Comparison of ENCODE assay signal across 1 cellular context in the genomic region with DNA sequence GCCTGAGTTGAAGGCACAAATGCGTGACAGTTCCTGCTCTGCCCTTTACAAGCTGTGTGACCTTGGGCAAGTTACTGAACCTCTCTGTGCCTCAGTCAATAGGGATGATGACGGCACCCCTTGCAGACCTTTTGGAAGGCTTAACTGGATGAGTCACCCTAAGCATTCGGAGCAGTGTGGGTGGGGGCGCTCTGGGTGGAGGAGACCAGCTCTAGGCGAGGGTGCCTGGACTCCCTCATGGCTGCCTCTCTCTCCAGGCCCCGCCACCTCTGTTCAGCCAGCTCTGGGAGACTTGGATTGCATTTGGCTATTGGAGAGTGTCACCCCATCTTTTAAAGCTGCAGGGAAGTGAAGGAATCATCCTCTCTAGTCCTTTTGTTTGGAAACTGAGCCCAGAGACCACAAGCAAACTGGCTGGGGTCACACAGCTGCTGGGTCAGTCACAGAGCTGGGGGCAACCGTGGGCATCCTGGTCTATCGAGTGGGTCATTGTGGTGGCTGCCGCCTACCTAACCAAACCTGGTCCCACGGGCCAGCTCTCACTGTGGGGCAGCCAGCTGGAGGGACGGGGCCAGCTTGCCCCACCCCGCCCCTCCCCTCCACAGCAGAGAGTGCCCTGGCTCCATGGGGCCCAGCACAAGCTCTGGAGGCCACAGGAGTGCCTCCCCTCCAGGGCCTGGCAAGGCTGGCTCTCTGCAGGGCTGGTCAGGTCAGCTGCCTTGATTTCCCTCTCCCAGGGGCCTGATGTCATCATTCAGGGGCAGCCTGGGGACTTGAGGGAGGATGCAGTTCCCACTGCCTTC.
TF ChIP-seq lines count a peak whose summit lies in the region.

No MANE protein-coding gene starts in this region.

TF ChIP-seq in H1, 55 proteins besides CTCF, POLR2A, EP300 and RAD21:
- TF ChIP-seq TAF1 (IDR thresholded peaks at IDR 0.05; ENCODE audit: low read depth, low read length) = no peak
- peak; percentile 91; the same call in 1 of the 2 replicates for TF ChIP-seq KDM1A (IDR thresholded peaks at IDR 0.05; ENCODE audit: borderline replicate concordance, low read length)
- no peak for TF ChIP-seq RXRA (IDR thresholded peaks at IDR 0.05; ENCODE audit: insufficient read depth, low read depth, low read length)
- TF ChIP-seq CBX8 (IDR thresholded peaks at IDR 0.05; ENCODE audit: borderline replicate concordance, low read depth, low read length) = no peak
- no peak for TF ChIP-seq CTBP2 (IDR thresholded peaks at IDR 0.05; ENCODE audit: borderline replicate concordance, insufficient read depth, insufficient read length, low read length)
- 0 out of 2 replicates have a peak, but pooled peaks have one; percentile 7 for TF ChIP-seq JUND (IDR thresholded peaks at IDR 0.05; ENCODE audit: low read length)
- no peak for TF ChIP-seq YY1 (IDR thresholded peaks at IDR 0.05; ENCODE audit: low read depth, low read length)
- no peak for TF ChIP-seq SIX5 (IDR thresholded peaks at IDR 0.05; ENCODE audit: low read depth, low read length)
TF ChIP-seq in H1: peak in this region for 2.
